Comparison of ENCODE assay signal across 8 cellular contexts in the genomic region with DNA sequence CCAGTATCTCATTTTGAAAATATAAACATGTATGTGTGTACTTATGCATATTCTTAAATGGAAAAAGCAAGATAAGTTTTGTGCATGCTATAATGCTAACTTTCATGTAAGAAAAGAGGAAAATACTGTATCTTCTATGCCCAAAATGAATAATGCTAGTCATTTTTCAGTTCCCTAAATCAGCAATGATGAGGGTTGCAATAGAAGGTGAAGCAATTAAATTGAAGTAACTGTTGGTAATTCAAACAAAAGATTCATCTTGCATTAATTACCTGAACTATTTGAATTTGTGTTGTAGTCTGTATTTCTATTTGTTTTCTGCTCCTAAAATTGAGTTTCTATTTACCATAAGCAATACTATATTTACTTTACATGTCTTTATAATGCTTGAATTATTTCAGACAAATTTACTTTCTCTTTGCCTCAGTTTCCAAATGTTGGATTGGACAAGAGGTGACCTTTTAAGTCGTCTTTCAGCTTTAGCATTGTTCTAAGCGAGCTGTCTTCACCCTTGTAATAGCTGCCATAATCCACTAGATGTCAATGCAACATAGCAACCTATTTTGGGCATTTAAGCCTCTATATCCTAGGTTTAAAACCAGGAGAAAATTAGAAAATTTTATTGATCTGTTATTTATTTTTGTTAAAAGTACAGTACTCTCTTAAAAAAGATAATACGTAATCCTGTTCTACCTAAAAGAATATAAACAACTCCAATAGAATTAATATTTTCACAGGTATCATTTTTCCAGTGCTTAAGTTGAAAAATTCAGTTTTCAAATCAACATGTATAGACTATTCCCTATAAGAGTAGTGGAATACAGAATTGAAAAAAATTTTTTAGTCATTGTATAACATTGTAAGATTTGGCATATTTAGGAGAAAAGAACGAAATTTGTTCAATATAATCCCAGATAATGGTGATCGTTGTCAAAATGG. TPM values are rescaled to one million over a fixed set of nuclear protein-coding genes. Genes with fewer than 3 reads are reported as not detected.
DNase-seq lines count a peak whose midpoint lies in the region; ATAC-seq and TF ChIP-seq lines count a peak whose summit lies in the region.

No MANE protein-coding gene starts in this region.

- no peaks in the 10 kb centered on the region for H3K36me3 Mint-ChIP-seq in activated CD8-positive, alpha-beta T cell treated with anti-CD3 and anti-CD28 coated beads for 36 hours (ENCODE audit: low read depth)
- no peaks in the 10 kb centered on the region for H3K36me3 Mint-ChIP-seq in activated CD8-positive, alpha-beta T cell treated with anti-CD3 and anti-CD28 coated beads, Interleukin-2, amount 10 ng/mL, durations not matched to agents 7 days and 5 days (ENCODE audit: low read depth)
- H3K36me3 Mint-ChIP-seq in naive B cell = no peaks in the 10 kb centered on the region

- H3K4me1 Mint-ChIP-seq in activated CD8-positive, alpha-beta T cell treated with anti-CD3 and anti-CD28 coated beads for 36 hours (ENCODE audit: low read depth) = peaks cover 10% of the 10 kb centered on the region
- H3K4me1 Mint-ChIP-seq in activated CD8-positive, alpha-beta T cell treated with anti-CD3 and anti-CD28 coated beads, Interleukin-2, amount 10 ng/mL, durations not matched to agents 7 days and 5 days (ENCODE audit: low read depth) = peaks cover 3% of the 10 kb centered on the region
- H3K4me1 Mint-ChIP-seq in naive B cell = peaks cover 18 to 27% (median 26%) of the 10 kb centered on the region in 3 donors

- no peak overlapping the region for H3K4me3 ChIP-seq in epithelial cell of esophagus (ENCODE audit: low read length)

- peaks cover 6% of the 10 kb centered on the region for H3K27me3 Mint-ChIP-seq in activated CD8-positive, alpha-beta T cell treated with anti-CD3 and anti-CD28 coated beads for 36 hours
- peaks cover 16% of the 10 kb centered on the region for H3K27me3 Mint-ChIP-seq in activated CD8-positive, alpha-beta T cell treated with anti-CD3 and anti-CD28 coated beads, Interleukin-2, amount 10 ng/mL, durations not matched to agents 7 days and 5 days (ENCODE audit: low read depth)
- H3K27me3 Mint-ChIP-seq in naive B cell = no peaks in the 10 kb centered on the region

- no peak overlapping the region for H3K27ac Mint-ChIP-seq in activated CD8-positive, alpha-beta T cell treated with anti-CD3 and anti-CD28 coated beads for 36 hours
- no peak overlapping the region for H3K27ac Mint-ChIP-seq in activated CD8-positive, alpha-beta T cell treated with anti-CD3 and anti-CD28 coated beads, Interleukin-2, amount 10 ng/mL, durations not matched to agents 7 days and 5 days
- peak overlapping the region in 1 of 6 donors; percentile 58 for H3K27ac Mint-ChIP-seq in naive B cell

- POLR2A ChIA-PET in activated CD8-positive, alpha-beta T cell treated with anti-CD3 and anti-CD28 coated beads for 36 hours (lab: Charles Lee) = no interaction called here
- POLR2A ChIA-PET in activated CD8-positive, alpha-beta T cell treated with anti-CD3 and anti-CD28 coated beads, Interleukin-2, amount 10 ng/mL, durations not matched to agents 7 days and 5 days (lab: Charles Lee) = no interaction called here

- CTCF ChIA-PET in activated CD8-positive, alpha-beta T cell treated with anti-CD3 and anti-CD28 coated beads for 36 hours (lab: Charles Lee) = interaction anchor here (0.7 to 3.2 kb wide), 16 partner anchors 10 to 194 kb away, joined by 3 to 29 read pairs (median 4); no protein-coding TSS in a partner anchor
- CTCF ChIA-PET in activated CD8-positive, alpha-beta T cell treated with anti-CD3 and anti-CD28 coated beads, Interleukin-2, amount 10 ng/mL, durations not matched to agents 7 days and 5 days (lab: Charles Lee) = interaction anchor here (0.6 to 1.5 kb wide), 10 partner anchors 9 to 427 kb away, joined by 3 to 12 read pairs (median 4); no protein-coding TSS in a partner anchor

- no peaks in the 10 kb centered on the region for H3K9me3 Mint-ChIP-seq in activated CD8-positive, alpha-beta T cell treated with anti-CD3 and anti-CD28 coated beads for 36 hours
- no peaks in the 10 kb centered on the region for H3K9me3 Mint-ChIP-seq in activated CD8-positive, alpha-beta T cell treated with anti-CD3 and anti-CD28 coated beads, Interleukin-2, amount 10 ng/mL, durations not matched to agents 7 days and 5 days (ENCODE audit: insufficient read depth)
- peaks cover 0 to 3% (median 0%) of the 10 kb centered on the region in 7 donors for H3K9me3 Mint-ChIP-seq in naive B cell

- ATAC-seq in activated CD8-positive, alpha-beta T cell treated with anti-CD3 and anti-CD28 coated beads for 36 hours = peak; percentile 74
- ATAC-seq in activated CD8-positive, alpha-beta T cell treated with anti-CD3 and anti-CD28 coated beads, Interleukin-2, amount 10 ng/mL, durations not matched to agents 7 days and 5 days = no peak
- peak; percentile 49 to 69 for ATAC-seq in naive B cell (ENCODE audit: low read depth in 2 of 2)
- ATAC-seq in HG02588 (IDR thresholded peaks at IDR 0.05; ENCODE audit: unreplicated experiment) = no peak

- peak; percentile 90 for TF ChIP-seq CTCF in activated CD8-positive, alpha-beta T cell treated with anti-CD3 and anti-CD28 coated beads for 36 hours (IDR thresholded peaks at IDR 0.05)
- peak; percentile 93 for TF ChIP-seq CTCF in epithelial cell of esophagus (IDR thresholded peaks at IDR 0.05; ENCODE audit: insufficient read depth, low read depth, low read length, missing control alignments)

- H3K4me3 Mint-ChIP-seq in activated CD8-positive, alpha-beta T cell treated with anti-CD3 and anti-CD28 coated beads for 36 hours = no peak overlapping the region
- no peak overlapping the region for H3K4me3 Mint-ChIP-seq in activated CD8-positive, alpha-beta T cell treated with anti-CD3 and anti-CD28 coated beads, Interleukin-2, amount 10 ng/mL, durations not matched to agents 7 days and 5 days
- H3K4me3 Mint-ChIP-seq in naive B cell = no peak overlapping the region

- intact Hi-C loops in activated CD8-positive, alpha-beta T cell treated with anti-CD3 and anti-CD28 coated beads for 36 hours (cut with micrococcal nuclease) = loop anchor here (5.0 kb wide), 2 partner anchors 41 to 371 kb away; no protein-coding TSS in a partner anchor

- DNase-seq in activated CD8-positive, alpha-beta T cell treated with anti-CD3 and anti-CD28 coated beads for 36 hours = no peak
- no peak for DNase-seq in activated CD8-positive, alpha-beta T cell treated with anti-CD3 and anti-CD28 coated beads, Interleukin-2, amount 10 ng/mL, durations not matched to agents 7 days and 5 days
- DNase-seq in HT1080 (ENCODE audit: low read depth) = peak; percentile 18
- DNase-seq in RPMI7951 (ENCODE audit: low read depth) = peak; percentile 59
- DNase-seq in epithelial cell of esophagus (ENCODE audit: low read depth) = peak; percentile 69
- DNase-seq in naive B cell = peak; percentile 28
- no peak for DNase-seq in effector CD8-positive, alpha-beta T cell (lab: John Stamatoyannopoulos, UW)

RNA-seq across cellular contexts. Expression of a gene that starts 52.3 kb away (rescaled TPM):
- total RNA-seq in activated CD8-positive, alpha-beta T cell treated with anti-CD3 and anti-CD28 coated beads for 36 hours = 10 to 100 TPM; 25.6 to 26.8 TPM
- total RNA-seq in activated CD8-positive, alpha-beta T cell treated with anti-CD3 and anti-CD28 coated beads, Interleukin-2, amount 10 ng/mL, durations not matched to agents 7 days and 5 days = 10 to 100 TPM; 18.7 to 19.8 TPM
- total RNA-seq in HT1080 (2014; rRNA removed; shearing (Covaris generic)) = 17.1 and 19.1 TPM in 2 replicates
- 26.9 and 30.2 TPM in 2 replicates for polyA plus RNA-seq in HT1080 (2015; cell fraction: cytosol; rRNA removed)
- polyA plus RNA-seq in HT1080 (2015; cell fraction: nucleus; rRNA removed) = 36.6 and 42.1 TPM in 2 replicates
- total RNA-seq in RPMI7951 (2014; rRNA removed; shearing (Covaris generic)) = 43.7 and 55.2 TPM in 2 replicates
- polyA plus RNA-seq in naive B cell (ENCODE audit: low read depth in 6 of 6) = 10 to 100 TPM; 62.8 to 86.0 (median 70.8) TPM

Comparison
In these comparisons a context has a peak if more than half of its experiments do, and no peak if none do; other contexts are left out.
1. ATAC-seq: peak in activated CD8-positive, alpha-beta T cell treated with anti-CD3 and anti-CD28 coated beads for 36 hours (single experiment) and naive B cell (2 of 2); none in activated CD8-positive, alpha-beta T cell treated with anti-CD3 and anti-CD28 coated beads, Interleukin-2, amount 10 ng/mL, durations not matched to agents 7 days and 5 days (single experiment) and HG02588 (single experiment).
2. DNase-seq: peak in HT1080 (single experiment), RPMI7951 (single experiment), epithelial cell of esophagus (single experiment) and naive B cell (single experiment); none in activated CD8-positive, alpha-beta T cell treated with anti-CD3 and anti-CD28 coated beads for 36 hours (single experiment), activated CD8-positive, alpha-beta T cell treated with anti-CD3 and anti-CD28 coated beads, Interleukin-2, amount 10 ng/mL, durations not matched to agents 7 days and 5 days (single experiment) and effector CD8-positive, alpha-beta T cell (single experiment).